In genomic region chr10:120643373-120643772, GRCh38 we compare ENCODE assay signal across 28 cellular contexts.
"Had no signal": no experiment of that assay in that cellular context is flagged by ENCODE, and none has a peak within 500 bp of the region (broad histone marks: within the 10 kb centered on the region; RNA-seq: fewer than 3 reads in every experiment).

No MANE protein-coding gene starts in this region.

- H3K4me1 Mint-ChIP-seq: activated naive CD8-positive, alpha-beta T cell treated with anti-CD3 and anti-CD28 coated beads, Interleukin-2, amount 10 ng/mL, durations not matched to agents 7 days and 5 days had no signal

- H3K9me3 Mint-ChIP-seq: activated naive CD8-positive, alpha-beta T cell treated with anti-CD3 and anti-CD28 coated beads, Interleukin-2, amount 10 ng/mL, durations not matched to agents 7 days and 5 days; WTC11 had no signal

- H3K9me3 ChIP-seq: adrenal gland, MG63 had no signal

- H3K4me3 ChIP-seq: adrenal gland, MG63, SK-N-MC had no signal

- H3K27ac ChIP-seq: adrenal gland, KMS-11, SK-N-MC had no signal

- H3K36me3 ChIP-seq: adrenal gland, MG63 had no signal

- ATAC-seq: activated CD8-positive, alpha-beta T cell treated with anti-CD3 and anti-CD28 coated beads, Interleukin-2, amount 10 ng/mL, durations not matched to agents 7 days and 5 days; Panc1; Right ventricle myocardium inferior; WTC11 had no signal

- H3K27me3 Mint-ChIP-seq: activated naive CD8-positive, alpha-beta T cell treated with anti-CD3 and anti-CD28 coated beads, Interleukin-2, amount 10 ng/mL, durations not matched to agents 7 days and 5 days had no signal

- H3K27ac Mint-ChIP-seq: activated CD8-positive, alpha-beta T cell treated with anti-CD3 and anti-CD28 coated beads, Interleukin-2, amount 10 ng/mL, durations not matched to agents 7 days and 5 days; activated naive CD8-positive, alpha-beta T cell treated with anti-CD3 and anti-CD28 coated beads, Interleukin-2, amount 10 ng/mL, durations not matched to agents 7 days and 5 days; WTC11 had no signal

- H3K27me3 ChIP-seq: adrenal gland, MG63 had no signal

- H3K4me3 Mint-ChIP-seq: activated CD8-positive, alpha-beta T cell treated with anti-CD3 and anti-CD28 coated beads, Interleukin-2, amount 10 ng/mL, durations not matched to agents 7 days and 5 days; activated naive CD8-positive, alpha-beta T cell treated with anti-CD3 and anti-CD28 coated beads, Interleukin-2, amount 10 ng/mL, durations not matched to agents 7 days and 5 days; WTC11 had no signal

- H3K36me3 Mint-ChIP-seq: activated naive CD8-positive, alpha-beta T cell treated with anti-CD3 and anti-CD28 coated beads, Interleukin-2, amount 10 ng/mL, durations not matched to agents 7 days and 5 days; WTC11 had no signal

- DNase-seq: activated CD4-positive, alpha-beta T cell treated with anti-CD3 and anti-CD28 coated beads for 48 hours; activated CD4-positive, alpha-beta T cell treated with anti-CD3 and anti-CD28 coated beads, Interleukin-2, amount 50 U/mL, for 4 hours; activated CD4-positive, CD25-positive, alpha-beta regulatory T cell treated with anti-CD3 and anti-CD28 coated beads, Interleukin-2, amount 50 U/mL, for 72 hours; activated CD8-positive, alpha-beta memory T cell treated with anti-CD3 and anti-CD28 coated beads, Interleukin-2, amount 50 U/mL, for 48 hours; activated CD8-positive, alpha-beta T cell treated with anti-CD3 and anti-CD28 coated beads, Interleukin-2, amount 10 ng/mL, durations not matched to agents 7 days and 5 days; activated naive CD4-positive, alpha-beta T cell treated with anti-CD3 and anti-CD28 coated beads, Interleukin-2, amount 50 U/mL, for 16 hours; activated naive CD8-positive, alpha-beta T cell treated with anti-CD3 and anti-CD28 coated beads, Interleukin-2, amount 10 ng/mL, durations not matched to agents 7 days and 5 days; activated T-cell treated with anti-CD3 and anti-CD28 coated beads, Interleukin-2, amount 50 U/mL, for 1 hour; adrenal gland; anterior cingulate cortex; cerebellar nuclear complex; MG63; NCI-H1092; NCI-H1417 treated with DMSO at 0.1 percent for 48 hours; NCI-H1694; NCI-H2029; NCI-H2107; NCI-H2171 treated with DMSO at 0.1 percent for 48 hours; NCI-H226; NCI-H526; NCI-H774; RPMI8226; SW 1271 had no signal
